Comparison of ENCODE assay signal across 1 cellular context in the genomic region with DNA sequence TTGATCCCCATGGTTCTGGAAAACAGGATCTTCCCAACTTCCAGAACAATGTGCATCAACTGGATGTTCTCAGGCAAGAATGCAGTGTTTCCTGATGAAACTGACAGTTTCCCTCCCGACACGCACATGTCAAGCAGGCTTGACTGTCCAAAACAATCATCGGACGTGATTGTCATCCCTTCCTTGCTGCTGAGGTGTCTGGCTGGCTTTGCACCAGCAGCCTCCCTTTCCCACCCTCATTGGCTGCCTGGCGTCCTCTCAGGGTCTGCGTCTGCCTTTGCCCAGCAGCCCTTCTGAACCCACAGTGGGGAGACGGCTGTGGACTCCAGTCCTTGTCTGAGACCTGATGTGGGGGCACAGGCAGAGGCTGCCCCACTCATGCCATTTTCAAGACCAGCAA.
TF ChIP-seq lines count a peak whose summit lies in the region.

No MANE protein-coding gene starts in this region.

TF ChIP-seq in SK-N-SH treated with all-trans-retinoic acid at 6 μM for 48 hours, 23 proteins besides CTCF, POLR2A, EP300 and RAD21 (continued from another document):
- no peak for TF ChIP-seq POU6F1 (CRISPR knock-in tag; IDR thresholded peaks at IDR 0.05; ENCODE audit: borderline replicate concordance, low read depth)
- TF ChIP-seq SNAI2 (CRISPR knock-in tag; IDR thresholded peaks at IDR 0.05), result no peak
- TF ChIP-seq CSDC2 (CRISPR knock-in tag; IDR thresholded peaks at IDR 0.05), result no peak
- TF ChIP-seq ISL1 (CRISPR knock-in tag; IDR thresholded peaks at IDR 0.05), result no peak
- TF ChIP-seq ZFP3 (CRISPR knock-in tag; IDR thresholded peaks at IDR 0.05), result no peak
- TF ChIP-seq ZNF8 (CRISPR knock-in tag; IDR thresholded peaks at IDR 0.05), result no peak
- TF ChIP-seq, protein P1, sequence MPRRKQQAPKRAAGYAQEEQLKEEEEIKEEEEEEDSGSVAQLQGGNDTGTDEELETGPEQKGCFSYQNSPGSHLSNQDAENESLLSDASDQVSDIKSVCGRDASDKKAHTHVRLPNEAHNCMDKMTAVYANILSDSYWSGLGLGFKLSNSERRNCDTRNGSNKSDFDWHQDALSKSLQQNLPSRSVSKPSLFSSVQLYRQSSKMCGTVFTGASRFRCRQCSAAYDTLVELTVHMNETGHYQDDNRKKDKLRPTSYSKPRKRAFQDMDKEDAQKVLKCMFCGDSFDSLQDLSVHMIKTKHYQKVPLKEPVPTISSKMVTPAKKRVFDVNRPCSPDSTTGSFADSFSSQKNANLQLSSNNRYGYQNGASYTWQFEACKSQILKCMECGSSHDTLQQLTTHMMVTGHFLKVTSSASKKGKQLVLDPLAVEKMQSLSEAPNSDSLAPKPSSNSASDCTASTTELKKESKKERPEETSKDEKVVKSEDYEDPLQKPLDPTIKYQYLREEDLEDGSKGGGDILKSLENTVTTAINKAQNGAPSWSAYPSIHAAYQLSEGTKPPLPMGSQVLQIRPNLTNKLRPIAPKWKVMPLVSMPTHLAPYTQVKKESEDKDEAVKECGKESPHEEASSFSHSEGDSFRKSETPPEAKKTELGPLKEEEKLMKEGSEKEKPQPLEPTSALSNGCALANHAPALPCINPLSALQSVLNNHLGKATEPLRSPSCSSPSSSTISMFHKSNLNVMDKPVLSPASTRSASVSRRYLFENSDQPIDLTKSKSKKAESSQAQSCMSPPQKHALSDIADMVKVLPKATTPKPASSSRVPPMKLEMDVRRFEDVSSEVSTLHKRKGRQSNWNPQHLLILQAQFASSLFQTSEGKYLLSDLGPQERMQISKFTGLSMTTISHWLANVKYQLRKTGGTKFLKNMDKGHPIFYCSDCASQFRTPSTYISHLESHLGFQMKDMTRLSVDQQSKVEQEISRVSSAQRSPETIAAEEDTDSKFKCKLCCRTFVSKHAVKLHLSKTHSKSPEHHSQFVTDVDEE (CRISPR knock-in tag; IDR thresholded peaks at IDR 0.05), result no peak
- no peak for TF ChIP-seq BACH2 (CRISPR knock-in tag; IDR thresholded peaks at IDR 0.05; ENCODE audit: borderline replicate concordance)
- TF ChIP-seq OSR1 (CRISPR knock-in tag; IDR thresholded peaks at IDR 0.05), result no peak
- TF ChIP-seq ZC3H10 (CRISPR knock-in tag; IDR thresholded peaks at IDR 0.05), result no peak
- TF ChIP-seq ZNF565 (CRISPR knock-in tag; conservative IDR thresholded peaks at IDR 0.05; ENCODE audit: low read depth), result no peak
TF ChIP-seq in SK-N-SH treated with all-trans-retinoic acid at 6 μM for 48 hours: peak in this region for 0.
